In the genomic region with DNA sequence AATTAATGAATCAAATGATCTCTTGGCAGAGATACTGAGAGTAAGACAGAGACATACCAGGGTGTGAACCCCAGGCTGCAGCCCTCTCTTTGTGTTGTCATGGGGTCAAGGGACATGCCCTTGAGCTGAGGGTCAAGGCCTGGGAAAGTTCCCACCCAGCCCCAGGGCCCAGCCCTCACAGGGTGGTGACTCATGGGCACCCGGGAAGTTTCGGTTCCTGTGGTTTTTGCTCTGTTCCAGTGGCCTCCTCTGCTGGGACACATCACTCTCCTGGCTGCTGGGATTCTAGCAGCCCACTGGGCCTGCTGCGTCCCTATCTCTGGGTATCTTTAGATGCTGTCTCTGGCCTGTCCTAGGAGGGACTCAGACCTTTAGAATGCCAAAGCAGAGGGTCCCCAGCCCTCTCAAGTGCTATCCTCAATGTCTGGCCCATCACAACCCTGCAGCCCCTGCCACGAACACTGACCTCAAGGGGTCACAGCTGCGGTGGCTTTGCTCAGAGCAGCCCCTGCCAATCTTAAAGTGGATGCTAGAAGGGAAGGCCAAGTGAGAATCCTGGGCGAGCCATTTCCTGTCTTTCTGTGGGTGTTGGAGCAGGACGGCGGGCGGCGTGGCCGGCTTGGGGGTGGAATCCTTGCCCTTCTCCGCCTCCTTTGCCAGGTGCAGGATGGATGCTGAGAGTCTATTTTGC, we compare ENCODE assay signal across 10 cellular contexts.
DNase-seq lines count a peak whose midpoint lies in the region; ATAC-seq and TF ChIP-seq lines count a peak whose summit lies in the region.
"Had no signal": no experiment of that assay in that cellular context is flagged by ENCODE, and none has a peak within 500 bp of the region (broad histone marks: within the 10 kb centered on the region; RNA-seq: fewer than 3 reads in every experiment).

No MANE protein-coding gene starts in this region.

- H3K36me3 ChIP-seq in spleen = no peaks in the 10 kb centered on the region
- H3K36me3 ChIP-seq in CD8-positive, alpha-beta T cell (ENCODE audit: insufficient read depth, low read length) = no peaks in the 10 kb centered on the region
- H3K36me3 ChIP-seq: neutrophil had no signal

- POLR2A ChIA-PET in activated CD4-positive, alpha-beta memory T cell treated with anti-CD3 and anti-CD28 coated beads for 36 hours (lab: Charles Lee) = no interaction called here
- POLR2A ChIA-PET in activated CD4-positive, alpha-beta memory T cell treated with anti-CD3 and anti-CD28 coated beads, Interleukin-2, amount 10 ng/mL, durations not matched to agents 7 days and 5 days (lab: Charles Lee) = no interaction called here
- POLR2A ChIA-PET in RWPE1 (lab: Yijun Ruan, JAX; ENCODE audit: low non-redundant PET) = no interaction called here
- POLR2A ChIA-PET in CD8-positive, alpha-beta T cell (lab: Charles Lee) = interaction anchor here (1.1 kb wide), 1 partner anchor 13 kb away, joined by 3 read pairs; no protein-coding TSS in a partner anchor

- peaks cover 0 to 23% (median 0%) of the 10 kb centered on the region in 7 donors for H3K27me3 ChIP-seq in spleen (replicated peaks in 1 of 7)
- H3K27me3 ChIP-seq in CD8-positive, alpha-beta T cell (ENCODE audit: insufficient read depth, low read length) = no peaks in the 10 kb centered on the region
- H3K27me3 ChIP-seq: neutrophil had no signal

- H3K4me3 ChIP-seq in spleen = no peak overlapping the region
- H3K4me3 ChIP-seq in CD8-positive, alpha-beta T cell (ENCODE audit: low read depth, low read length) = no peak overlapping the region

- H3K27ac ChIP-seq in RWPE1 (peak overlapping the region; percentile 42), spleen (peak overlapping the region in 1 of 8 donors; percentile 12)
- H3K27ac ChIP-seq in CD8-positive, alpha-beta T cell (ENCODE audit: low read depth, low read length) = no peak overlapping the region
- H3K27ac ChIP-seq: neutrophil had no signal

- CTCF ChIA-PET in activated CD4-positive, alpha-beta memory T cell treated with anti-CD3 and anti-CD28 coated beads for 36 hours (lab: Charles Lee) = no interaction called here
- CTCF ChIA-PET in activated CD4-positive, alpha-beta memory T cell treated with anti-CD3 and anti-CD28 coated beads, Interleukin-2, amount 10 ng/mL, durations not matched to agents 7 days and 5 days (lab: Charles Lee) = interaction anchor here (1.3 kb wide), 1 partner anchor 221 kb away, joined by 4 read pairs; no protein-coding TSS in a partner anchor
- CTCF ChIA-PET in RWPE1 (lab: Yijun Ruan, JAX) = interaction anchor here (0.7 kb wide), 1 partner anchor 409 kb away, joined by 7 read pairs; no protein-coding TSS in a partner anchor
- CTCF ChIA-PET in CD8-positive, alpha-beta T cell (lab: Charles Lee) = no interaction called here

- peaks cover 24% of the 10 kb centered on the region for H3K4me1 Mint-ChIP-seq in activated CD4-positive, alpha-beta memory T cell treated with anti-CD3 and anti-CD28 coated beads for 36 hours (ENCODE audit: low read depth)
- H3K4me1 Mint-ChIP-seq in activated CD4-positive, alpha-beta memory T cell treated with anti-CD3 and anti-CD28 coated beads, Interleukin-2, amount 10 ng/mL, durations not matched to agents 7 days and 5 days = peaks cover 33% of the 10 kb centered on the region
- H3K4me1 Mint-ChIP-seq in CD8-positive, alpha-beta T cell (ENCODE audit: low read depth) = peaks cover 59% of the 10 kb centered on the region

- no peaks in the 10 kb centered on the region for H3K9me3 Mint-ChIP-seq in activated CD4-positive, alpha-beta memory T cell treated with anti-CD3 and anti-CD28 coated beads for 36 hours
- no peaks in the 10 kb centered on the region for H3K9me3 Mint-ChIP-seq in activated CD4-positive, alpha-beta memory T cell treated with anti-CD3 and anti-CD28 coated beads, Interleukin-2, amount 10 ng/mL, durations not matched to agents 7 days and 5 days
- no peaks in the 10 kb centered on the region for H3K9me3 Mint-ChIP-seq in CD8-positive, alpha-beta T cell

- H3K27ac Mint-ChIP-seq in activated CD4-positive, alpha-beta memory T cell treated with anti-CD3 and anti-CD28 coated beads for 36 hours = no peak overlapping the region
- H3K27ac Mint-ChIP-seq in activated CD4-positive, alpha-beta memory T cell treated with anti-CD3 and anti-CD28 coated beads, Interleukin-2, amount 10 ng/mL, durations not matched to agents 7 days and 5 days = no peak overlapping the region
- H3K27ac Mint-ChIP-seq in CD8-positive, alpha-beta T cell = no peak overlapping the region

- TF ChIP-seq CTCF in RWPE1 (conservative IDR thresholded peaks at IDR 0.05; ENCODE audit: low read depth) = no peak
- no peak for TF ChIP-seq CTCF in spleen (IDR thresholded peaks at IDR 0.05 in 8 of 11, conservative IDR thresholded peaks at IDR 0.05 in 3 of 11)
- TF ChIP-seq CTCF in CD8-positive, alpha-beta T cell (IDR thresholded peaks at IDR 0.05) = no peak

- peak; percentile 40 for DNase-seq in activated CD4-positive, alpha-beta memory T cell treated with anti-CD3 and anti-CD28 coated beads for 36 hours
- DNase-seq in activated CD4-positive, alpha-beta memory T cell treated with anti-CD3 and anti-CD28 coated beads, Interleukin-2, amount 10 ng/mL, durations not matched to agents 7 days and 5 days = no peak
- peak; percentile 89 for DNase-seq in RWPE1 (ENCODE audit: low spot score)
- peak; percentile 64 for DNase-seq in Right ventricle myocardium superior
- peak; percentile 75 for DNase-seq in spleen
- no peak for DNase-seq in NCI-H510A (lab: John Stamatoyannopoulos, UW)
- no peak for DNase-seq in CD8-positive, alpha-beta T cell
- DNase-seq: NCI-H774 had no signal

- H3K4me1 ChIP-seq in spleen = peaks cover 0 to 60% (median 29%) of the 10 kb centered on the region in 6 donors
- peaks cover 49% of the 10 kb centered on the region for H3K4me1 ChIP-seq in CD8-positive, alpha-beta T cell (ENCODE audit: insufficient read depth, low read length)

- intact Hi-C loops in activated CD4-positive, alpha-beta memory T cell treated with anti-CD3 and anti-CD28 coated beads for 36 hours (cut with micrococcal nuclease) = no loop called here
- intact Hi-C loops in Right ventricle myocardium superior (cut with DNase I) = no loop called here
- intact Hi-C loops in spleen (cut with DNase I; ENCODE audit: low total_unique reads) = no loop called here
- intact Hi-C loops in CD8-positive, alpha-beta T cell (cut with DNase I, micrococcal nuclease) = no loop called here

- H3K4me3 Mint-ChIP-seq in activated CD4-positive, alpha-beta memory T cell treated with anti-CD3 and anti-CD28 coated beads for 36 hours = no peak overlapping the region
- H3K4me3 Mint-ChIP-seq in activated CD4-positive, alpha-beta memory T cell treated with anti-CD3 and anti-CD28 coated beads, Interleukin-2, amount 10 ng/mL, durations not matched to agents 7 days and 5 days = no peak overlapping the region
- H3K4me3 Mint-ChIP-seq in CD8-positive, alpha-beta T cell = no peak overlapping the region

- no peaks in the 10 kb centered on the region for H3K27me3 Mint-ChIP-seq in activated CD4-positive, alpha-beta memory T cell treated with anti-CD3 and anti-CD28 coated beads for 36 hours
- peaks cover 5% of the 10 kb centered on the region for H3K27me3 Mint-ChIP-seq in activated CD4-positive, alpha-beta memory T cell treated with anti-CD3 and anti-CD28 coated beads, Interleukin-2, amount 10 ng/mL, durations not matched to agents 7 days and 5 days
- H3K27me3 Mint-ChIP-seq in CD8-positive, alpha-beta T cell (ENCODE audit: low read depth) = no peaks in the 10 kb centered on the region

- no peaks in the 10 kb centered on the region for H3K36me3 Mint-ChIP-seq in activated CD4-positive, alpha-beta memory T cell treated with anti-CD3 and anti-CD28 coated beads for 36 hours
- H3K36me3 Mint-ChIP-seq in activated CD4-positive, alpha-beta memory T cell treated with anti-CD3 and anti-CD28 coated beads, Interleukin-2, amount 10 ng/mL, durations not matched to agents 7 days and 5 days (ENCODE audit: low read depth) = no peaks in the 10 kb centered on the region
- no peaks in the 10 kb centered on the region for H3K36me3 Mint-ChIP-seq in CD8-positive, alpha-beta T cell

- WGBS in spleen, 5 donors = 62 to 85% (median 78%) methylated on average over 9 to 12 of the region's 12 CpGs

- H3K9me3 ChIP-seq in spleen = no peaks in the 10 kb centered on the region
- no peaks in the 10 kb centered on the region for H3K9me3 ChIP-seq in CD8-positive, alpha-beta T cell (ENCODE audit: low read length)
- H3K9me3 ChIP-seq: neutrophil had no signal

- TF ChIP-seq POLR2A in spleen (IDR thresholded peaks at IDR 0.05) = no peak

- peak; percentile 69 for ATAC-seq in Right ventricle myocardium superior (ENCODE audit: poor library complexity)
- ATAC-seq in GM18870 (IDR thresholded peaks at IDR 0.05; ENCODE audit: unreplicated experiment) = no peak
- no peak for ATAC-seq in CD8-positive, alpha-beta T cell

Comparison
In these comparisons a context has a peak if more than half of its experiments do, and no peak if none do; other contexts are left out.
1. DNase-seq: peak in activated CD4-positive, alpha-beta memory T cell treated with anti-CD3 and anti-CD28 coated beads for 36 hours (single experiment), RWPE1 (single experiment), Right ventricle myocardium superior (single experiment) and spleen (single experiment); none in activated CD4-positive, alpha-beta memory T cell treated with anti-CD3 and anti-CD28 coated beads, Interleukin-2, amount 10 ng/mL, durations not matched to agents 7 days and 5 days (single experiment), NCI-H510A (single experiment) and CD8-positive, alpha-beta T cell (0 of 7).
2. CTCF ChIA-PET loops: an anchor here in activated CD4-positive, alpha-beta memory T cell treated with anti-CD3 and anti-CD28 coated beads, Interleukin-2, amount 10 ng/mL, durations not matched to agents 7 days and 5 days (1.3 kb wide) and RWPE1 (0.7 kb wide); none called in activated CD4-positive, alpha-beta memory T cell treated with anti-CD3 and anti-CD28 coated beads for 36 hours and CD8-positive, alpha-beta T cell.